In genomic region chr16:88535181-88535856, GRCh38 we compare ENCODE assay signal across 8 cellular contexts. TPM values are rescaled to one million over a fixed set of nuclear protein-coding genes. Genes with fewer than 3 reads are reported as not detected.
DNase-seq lines count a peak whose midpoint lies in the region; ATAC-seq, FAIRE-seq and TF ChIP-seq lines count a peak whose summit lies in the region.

No MANE protein-coding gene starts in this region.

- peaks cover 0 to 34% (median 14%) of the 10 kb centered on the region in 11 experiments; a peak in 12 of 22 replicates for H4K20me1 ChIP-seq in BLaER1 treated with 17β-estradiol and CSF1 and Interleukin-3, amounts not matched to agents 10 nM and 100 nM

- peaks cover 0 to 11% (median 0%) of the 10 kb centered on the region in 11 experiments; a peak in 1 of 22 replicates for H3K36me3 ChIP-seq in BLaER1 treated with 17β-estradiol and CSF1 and Interleukin-3, amounts not matched to agents 10 nM and 100 nM

- H3K27me3 ChIP-seq in BLaER1 treated with 17β-estradiol and CSF1 and Interleukin-3, amounts not matched to agents 10 nM and 100 nM: no peaks in the 10 kb centered on the region

- H3K27ac ChIP-seq in BLaER1 treated with 17β-estradiol and CSF1 and Interleukin-3, amounts not matched to agents 10 nM and 100 nM: peak overlapping the region in 9 of 11 experiments; percentile 89 to 98 (median 95); a peak in 18 of 22 replicates

- TF ChIP-seq POLR2A in NB4 (IDR thresholded peaks at IDR 0.05; ENCODE audit: extremely low read depth, insufficient read length): no peak

- TF ChIP-seq CTCF in NB4 (IDR thresholded peaks at IDR 0.05; ENCODE audit: low read depth, low read length) (no peak), epithelial cell of proximal tubule (conservative IDR thresholded peaks at IDR 0.05; ENCODE audit: low read depth, low read length) (no peak), neural crest cell (conservative IDR thresholded peaks at IDR 0.05) (no peak)

- peaks cover 2% of the 10 kb centered on the region for H3K36me3 Mint-ChIP-seq in neural crest cell (ENCODE audit: low read depth)

- H3K4me3 ChIP-seq in BLaER1 treated with 17β-estradiol and CSF1 and Interleukin-3, amounts not matched to agents 10 nM and 100 nM: peak overlapping the region; percentile 66 to 86 (median 78)
- H3K4me3 ChIP-seq in NB4 (ENCODE audit: low read depth, low read length): peak overlapping the region; percentile 32
- peak overlapping the region; percentile 53 for H3K4me3 ChIP-seq in epithelial cell of proximal tubule (ENCODE audit: low read depth, low read length)

- FAIRE-seq in GM19239 (lab: Jason Lieb, UNC): no peak

- peaks cover 18 to 59% (median 44%) of the 10 kb centered on the region in 10 experiments for H3K4me1 ChIP-seq in BLaER1 treated with 17β-estradiol and CSF1 and Interleukin-3, amounts not matched to agents 10 nM and 100 nM

- no peaks in the 10 kb centered on the region for H3K9me3 Mint-ChIP-seq in neural crest cell

- H3K9me3 ChIP-seq in BLaER1 treated with 17β-estradiol and CSF1 and Interleukin-3, amounts not matched to agents 10 nM and 100 nM (replicated peaks in 1 of 11): no peaks in the 10 kb centered on the region

- no peak for ATAC-seq in activated CD4-positive, CD25-positive, alpha-beta regulatory T cell treated with anti-CD3 and anti-CD28 coated beads, Interleukin-2, amount 50 U/mL, for 24 hours

- no peak overlapping the region for H3K27ac Mint-ChIP-seq in neural crest cell (ENCODE audit: unreplicated experiment)

- H3K9ac ChIP-seq in BLaER1 treated with 17β-estradiol and CSF1 and Interleukin-3, amounts not matched to agents 10 nM and 100 nM: peak overlapping the region; percentile 90 to 98 (median 94)

- peaks cover 10% of the 10 kb centered on the region for H3K4me1 Mint-ChIP-seq in neural crest cell

- DNase-seq in NB4 (ENCODE audit: low read depth) (no peak), epithelial cell of proximal tubule (ENCODE audit: low read depth) (no peak), neural crest cell (ENCODE audit: low read depth, low spot score) (no peak), NCI-H1092 (lab: John Stamatoyannopoulos, UW) (no peak), NCI-H82 treated with DMSO at 0.1 percent for 48 hours (lab: John Stamatoyannopoulos, UW; ENCODE audit: unreplicated experiment) (no peak), GM19239 (ENCODE audit: insufficient read length, low spot score) (no peak)

- H3K4me3 Mint-ChIP-seq in neural crest cell: peak overlapping the region; percentile 92

- H3K27me3 Mint-ChIP-seq in neural crest cell (ENCODE audit: low read depth): peaks cover 18% of the 10 kb centered on the region

- H3K4me2 ChIP-seq in BLaER1 treated with 17β-estradiol and CSF1 and Interleukin-3, amounts not matched to agents 10 nM and 100 nM: peak overlapping the region; percentile 92 to 100 (median 97)

RNA-seq across cellular contexts. Expression of gene ZC3H18, which starts 34.9 kb away (rescaled TPM):
- 18.3 and 19.2 TPM in 2 replicates for total RNA-seq in epithelial cell of proximal tubule
- total RNA-seq in neural crest cell: 88.5 and 90.4 TPM in 2 replicates
